ENCODE assay signal across 14 cellular contexts in the genomic region with DNA sequence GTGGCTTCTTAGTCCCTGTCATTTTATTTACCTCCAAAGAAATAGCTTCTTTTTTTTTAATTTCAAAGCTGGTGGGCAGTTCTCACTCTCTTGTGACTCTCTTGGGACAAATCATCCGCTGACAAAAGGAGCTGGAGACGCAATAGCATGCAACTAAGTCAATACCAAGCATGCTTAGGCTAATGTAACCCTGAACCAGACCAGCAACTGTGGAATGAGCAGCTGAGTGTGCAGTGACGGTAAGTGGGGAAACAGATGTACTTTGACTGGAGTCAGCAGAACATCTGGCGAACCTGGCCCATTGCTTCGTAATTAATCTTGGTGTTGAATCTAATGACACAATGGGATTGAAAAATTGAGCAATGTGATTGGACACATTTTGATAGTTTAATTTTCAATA.
"Had no signal": no experiment of that assay in that cellular context is flagged by ENCODE, and none has a peak within 500 bp of the region (broad histone marks: within the 10 kb centered on the region; RNA-seq: fewer than 3 reads in every experiment).

No MANE protein-coding gene starts in this region.

- H3K9me3 ChIP-seq: adrenal gland, sigmoid colon, thoracic aorta had no signal

- H3K4me1 Mint-ChIP-seq: activated CD8-positive, alpha-beta memory T cell treated with anti-CD3 and anti-CD28 coated beads, Interleukin-2, amount 10 ng/mL, durations not matched to agents 7 days and 5 days; activated naive CD4-positive, alpha-beta T cell treated with anti-CD3 and anti-CD28 coated beads, Interleukin-2, amount 10 ng/mL, durations not matched to agents 7 days and 5 days had no signal

- ATAC-seq: activated CD8-positive, alpha-beta memory T cell treated with anti-CD3 and anti-CD28 coated beads, Interleukin-2, amount 10 ng/mL, durations not matched to agents 7 days and 5 days had no signal

- H3K4me3 Mint-ChIP-seq: activated CD8-positive, alpha-beta memory T cell treated with anti-CD3 and anti-CD28 coated beads, Interleukin-2, amount 10 ng/mL, durations not matched to agents 7 days and 5 days; activated naive CD4-positive, alpha-beta T cell treated with anti-CD3 and anti-CD28 coated beads, Interleukin-2, amount 10 ng/mL, durations not matched to agents 7 days and 5 days; mesothelial cell of epicardium; neural crest cell had no signal

- H3K27ac Mint-ChIP-seq: activated CD8-positive, alpha-beta memory T cell treated with anti-CD3 and anti-CD28 coated beads, Interleukin-2, amount 10 ng/mL, durations not matched to agents 7 days and 5 days; activated naive CD4-positive, alpha-beta T cell treated with anti-CD3 and anti-CD28 coated beads, Interleukin-2, amount 10 ng/mL, durations not matched to agents 7 days and 5 days; mesothelial cell of epicardium had no signal

- H3K27me3 ChIP-seq: adrenal gland, cardiac muscle cell, sigmoid colon had no signal

- H3K4me3 ChIP-seq: adrenal gland, cardiac muscle cell, dorsolateral prefrontal cortex, sigmoid colon, thoracic aorta had no signal

- H3K9me3 Mint-ChIP-seq: activated naive CD4-positive, alpha-beta T cell treated with anti-CD3 and anti-CD28 coated beads, Interleukin-2, amount 10 ng/mL, durations not matched to agents 7 days and 5 days; mesothelial cell of epicardium; neural crest cell had no signal

- DNase-seq: activated CD4-positive, alpha-beta T cell treated with anti-CD3 and anti-CD28 coated beads, Interleukin-2, amount 50 U/mL, for 48 hours; activated CD8-positive, alpha-beta memory T cell treated with anti-CD3 and anti-CD28 coated beads, Interleukin-2, amount 10 ng/mL, durations not matched to agents 7 days and 5 days; activated naive CD4-positive, alpha-beta T cell treated with anti-CD3 and anti-CD28 coated beads, Interleukin-2, amount 10 ng/mL, durations not matched to agents 7 days and 5 days; activated T-cell treated with anti-CD3 and anti-CD28 coated beads, Interleukin-2, amount 50 U/mL, for 1 hour; adrenal gland; dorsolateral prefrontal cortex; sigmoid colon; stimulated activated CD4-positive, alpha-beta T cell treated with anti-CD3 and anti-CD28 coated beads, Interleukin-12 subunit alpha, Interleukin-12 subunit beta, amount 100 ng/mL, for 4 hours; stimulated activated CD4-positive, alpha-beta T cell treated with anti-CD3 and anti-CD28 coated beads, Interleukin-2, amount 100 ng/mL, for 24 hours; WERI-Rb-1 had no signal

- H3K27me3 Mint-ChIP-seq: activated naive CD4-positive, alpha-beta T cell treated with anti-CD3 and anti-CD28 coated beads, Interleukin-2, amount 10 ng/mL, durations not matched to agents 7 days and 5 days had no signal

- H3K36me3 Mint-ChIP-seq: activated CD8-positive, alpha-beta memory T cell treated with anti-CD3 and anti-CD28 coated beads, Interleukin-2, amount 10 ng/mL, durations not matched to agents 7 days and 5 days; activated naive CD4-positive, alpha-beta T cell treated with anti-CD3 and anti-CD28 coated beads, Interleukin-2, amount 10 ng/mL, durations not matched to agents 7 days and 5 days; mesothelial cell of epicardium had no signal

- H3K27ac ChIP-seq: adrenal gland, cardiac muscle cell, dorsolateral prefrontal cortex, sigmoid colon, thoracic aorta, WERI-Rb-1 had no signal

- H3K4me1 ChIP-seq: adrenal gland had no signal

- H3K36me3 ChIP-seq: adrenal gland, cardiac muscle cell, sigmoid colon, thoracic aorta, WERI-Rb-1 had no signal
